21 cellular contexts compared by ENCODE assay signal in genomic region chr1:36432616-36433015, GRCh38. TPM values are rescaled to one million over a fixed set of nuclear protein-coding genes. Genes with fewer than 3 reads are reported as not detected.
DNase-seq lines count a peak whose midpoint lies in the region; TF ChIP-seq lines count a peak whose summit lies in the region.
"Had no signal": no experiment of that assay in that cellular context is flagged by ENCODE, and none has a peak within 500 bp of the region (broad histone marks: within the 10 kb centered on the region; RNA-seq: fewer than 3 reads in every experiment).

No MANE protein-coding gene starts in this region.

- H3K36me3 Mint-ChIP-seq in nephron progenitor cell (ENCODE audit: low read depth), result peaks cover 36% of the 10 kb centered on the region

- peak; percentile 82 for DNase-seq in kidney tubule cell (ENCODE audit: low spot score)
- no peak for DNase-seq in nephron progenitor cell
- DNase-seq in SKM-1 (lab: John Stamatoyannopoulos, UW; ENCODE audit: unreplicated experiment), result no peak
- no peak for DNase-seq in caudate nucleus (lab: John Stamatoyannopoulos, UW)
- no peak for DNase-seq in A172 (ENCODE audit: low spot score)
- DNase-seq in retina, result no peak
- DNase-seq: DMS 273 treated with DMSO at 0.1 percent for 48 hours; GF-D8; GM23248; HCEC 1CT; KBM-7; MV-4-11; NCI-H1417; NCI-H187 treated with DMSO at 0.1 percent for 48 hours; NK-92 treated with Interleukin-12 subunit alpha and Interleukin-12 subunit beta, amount 100 ng/mL, for 24 hours; RPMI8226; SIG-M5 had no signal

- H3K9me3 Mint-ChIP-seq in nephron progenitor cell, result no peaks in the 10 kb centered on the region

- H3K4me1 Mint-ChIP-seq in nephron progenitor cell, result no peaks in the 10 kb centered on the region

- H3K27ac ChIP-seq in VCaP (peak overlapping the region; percentile 44; the same call in 1 of the 2 replicates), caudate nucleus (ENCODE audit: low read depth, low read length) (no peak overlapping the region)
- H3K27ac ChIP-seq: BLaER1, GM23248 had no signal

- peak overlapping the region; percentile 84 for H3K27ac Mint-ChIP-seq in nephron progenitor cell

- no peaks in the 10 kb centered on the region for H3K27me3 Mint-ChIP-seq in nephron progenitor cell (ENCODE audit: low read depth, poor library complexity)

- no peak overlapping the region for H3K4me3 Mint-ChIP-seq in nephron progenitor cell

- TF ChIP-seq CTCF in VCaP (conservative IDR thresholded peaks at IDR 0.05), result no peak
- no peak for TF ChIP-seq CTCF in nephron progenitor cell (IDR thresholded peaks at IDR 0.05)

RNA-seq across cellular contexts. Expression of gene OSCP1, which starts 17.6 kb away (rescaled TPM):
- 5.8 and 9.2 TPM in 2 replicates for total RNA-seq in A172 (2014; rRNA removed; shearing (Covaris generic))

RNA-seq across cellular contexts. Expression of gene MRPS15, which starts 31.6 kb away (rescaled TPM):
- 68.1 and 99.0 TPM in 2 replicates for total RNA-seq in A172 (2014; rRNA removed; shearing (Covaris generic))

RNA-seq across cellular contexts. Expression of gene LSM10, which starts 34.9 kb away (rescaled TPM):
- 6.4 and 7.0 TPM in 2 replicates for total RNA-seq in A172 (2014; rRNA removed; shearing (Covaris generic))

RNA-seq across cellular contexts. Expression of gene STK40, which starts 46.9 kb away (rescaled TPM):
- total RNA-seq in A172 (2014; rRNA removed; shearing (Covaris generic)), result 13.8 and 17.1 TPM in 2 replicates

RNA-seq across cellular contexts. Expression of gene CSF3R, which starts 50.1 kb away (rescaled TPM):
- not detected in 2 replicates for total RNA-seq in A172 (2014; rRNA removed; shearing (Covaris generic))
- total RNA-seq: Daoy, GM23248, OCI-LY7 had no signal
